ENCODE assay signal across 20 cellular contexts in genomic region chr2:232341739-232342126, GRCh38. TPM values are rescaled to one million over a fixed set of nuclear protein-coding genes. Genes with fewer than 3 reads are reported as not detected.
A peak's percentile ranks its signal among the peaks of the same experiment; 100 is the strongest.
DNase-seq lines count a peak whose midpoint lies in the region; ATAC-seq and TF ChIP-seq lines count a peak whose summit lies in the region.
"Had no signal": no experiment of that assay in that cellular context is flagged by ENCODE, and none has a peak within 500 bp of the region (broad histone marks: within the 10 kb centered on the region; RNA-seq: fewer than 3 reads in every experiment).

No MANE protein-coding gene starts in this region.

- no peaks in the 10 kb centered on the region for H3K27me3 ChIP-seq in heart right ventricle
- H3K27me3 ChIP-seq in esophagus squamous epithelium = no peaks in the 10 kb centered on the region
- no peaks in the 10 kb centered on the region for H3K27me3 ChIP-seq in suprapubic skin

- H3K27ac ChIP-seq in heart right ventricle = no peak overlapping the region
- H3K27ac ChIP-seq in esophagus squamous epithelium = no peak overlapping the region
- no peak overlapping the region for H3K27ac ChIP-seq in suprapubic skin

- WGBS in heart right ventricle, 2 donors = 95 to 97% methylated on average over 4 of the region's 4 CpGs
- 79 to 95% methylated on average over 2 to 4 of the region's 4 CpGs for WGBS in esophagus squamous epithelium, 2 donors
- 97% methylated on average over 4 of the region's 4 CpGs for WGBS in suprapubic skin

- H3K4me3 ChIP-seq in heart right ventricle = no peak overlapping the region
- H3K4me3 ChIP-seq in esophagus squamous epithelium = no peak overlapping the region
- H3K4me3 ChIP-seq in suprapubic skin = no peak overlapping the region

- H3K36me3 ChIP-seq in heart right ventricle = peaks cover 0 to 5% (median 0%) of the 10 kb centered on the region in 9 donors
- H3K36me3 ChIP-seq in esophagus squamous epithelium = peaks cover 0 to 8% (median under 1%) of the 10 kb centered on the region in 3 donors
- peaks cover 2% of the 10 kb centered on the region for H3K36me3 ChIP-seq in suprapubic skin

- ATAC-seq in activated CD4-positive, CD25-positive, alpha-beta regulatory T cell treated with anti-CD3 and anti-CD28 coated beads, Interleukin-2, amount 50 U/mL, for 24 hours = no peak
- ATAC-seq in left ventricle myocardium superior (no peak), heart right ventricle (no peak), left colon (no peak)
- ATAC-seq: HepG2 had no signal

- intact Hi-C loops in left ventricle myocardium superior (cut with micrococcal nuclease) = no loop called here
- intact Hi-C loops in heart right ventricle (cut with DNase I) = loop anchor here in 1 of 10 donors (5.0 kb wide), 1 partner anchor 96 kb away; no protein-coding TSS in a partner anchor
- intact Hi-C loops in left colon (cut with DNase I, micrococcal nuclease) = no loop called here
- intact Hi-C loops in esophagus squamous epithelium (cut with DNase I) = no loop called here

- peak; percentile 14 for DNase-seq in activated CD4-positive, CD25-positive, alpha-beta regulatory T cell treated with anti-CD3 and anti-CD28 coated beads, Interleukin-2, amount 50 U/mL, for 72 hours
- DNase-seq in left ventricle myocardium superior = peak; percentile 8
- no peak for DNase-seq in heart right ventricle
- DNase-seq in left colon = peak; percentile 0 to 5
- no peak for DNase-seq in esophagus squamous epithelium (lab: John Stamatoyannopoulos, UW)
- DNase-seq in GM03348 (ENCODE audit: low spot score) = no peak
- DNase-seq in suprapubic skin (ENCODE audit: low spot score in 2 of 2) = no peak
- DNase-seq: 8988T, DMS79 treated with DMSO at 0.1 percent for 48 hours, H9, KBM-7, NCI-H1105, NCI-H2107, NCI-H82, OCI-M1, SIG-M5 had no signal

- no peak for TF ChIP-seq EP300 in suprapubic skin (IDR thresholded peaks at IDR 0.05)

- H3K4me1 ChIP-seq in heart right ventricle (no peaks in the 10 kb centered on the region), esophagus squamous epithelium (no peaks in the 10 kb centered on the region), suprapubic skin (no peaks in the 10 kb centered on the region)

- no peak for TF ChIP-seq POLR2A in esophagus squamous epithelium (IDR thresholded peaks at IDR 0.05)
- no peak for TF ChIP-seq POLR2A in suprapubic skin (IDR thresholded peaks at IDR 0.05)

- no peaks in the 10 kb centered on the region for H3K9me3 ChIP-seq in heart right ventricle
- H3K9me3 ChIP-seq in esophagus squamous epithelium = no peaks in the 10 kb centered on the region
- H3K9me3 ChIP-seq in suprapubic skin = no peaks in the 10 kb centered on the region

- TF ChIP-seq CTCF in heart right ventricle (IDR thresholded peaks at IDR 0.05) (no peak), esophagus squamous epithelium (IDR thresholded peaks at IDR 0.05) (no peak), suprapubic skin (IDR thresholded peaks at IDR 0.05) (no peak)

RNA-seq across cellular contexts. Expression of gene ALPP, which starts 36.8 kb away (rescaled TPM):
- total RNA-seq in left ventricle myocardium superior = not detected
- total RNA-seq in heart right ventricle = not detected
- polyA plus RNA-seq in heart right ventricle = not detected
- total RNA-seq in left colon = under 1 TPM in 1 of 2 donors, not detected in 1; 0.15 TPM
- not detected for total RNA-seq in esophagus squamous epithelium
- total RNA-seq in suprapubic skin = not detected
- total RNA-seq: HepG2 had no signal
- polyA plus RNA-seq: AG04450, CD14-positive monocyte, HepG2 had no signal

Comparison
In these comparisons a context has a peak if more than half of its experiments do, and no peak if none do; other contexts are left out.
1. DNase-seq: peak in activated CD4-positive, CD25-positive, alpha-beta regulatory T cell treated with anti-CD3 and anti-CD28 coated beads, Interleukin-2, amount 50 U/mL, for 72 hours (single experiment), left ventricle myocardium superior (single experiment) and left colon (2 of 2); none in heart right ventricle (0 of 2), esophagus squamous epithelium (single experiment), GM03348 (single experiment) and suprapubic skin (0 of 2).